ENCODE assay signal across 8 cellular contexts in genomic region chr7:107563761-107564552, GRCh38. TPM values are rescaled to one million over a fixed set of nuclear protein-coding genes. Genes with fewer than 3 reads are reported as not detected.
A peak's percentile ranks its signal among the peaks of the same experiment; 100 is the strongest.
DNase-seq lines count a peak whose midpoint lies in the region; ATAC-seq and TF ChIP-seq lines count a peak whose summit lies in the region.

Gene COG5, minus strand, starts transcription at chr7:107563920. Its CDS starts 24 bp downstream, at chr7:107563896.
Gene DUS4L, plus strand, starts transcription at chr7:107563971. Its CDS starts 3,100 bp downstream, at chr7:107567071.

- peak; percentile 95 for ATAC-seq in GM19467 (IDR thresholded peaks at IDR 0.05; ENCODE audit: unreplicated experiment)

- H3K27me3 ChIP-seq in HL-60 (ENCODE audit: insufficient read depth, poor library complexity, severe bottlenecking) (no peaks in the 10 kb centered on the region), NT2/D1 (ENCODE audit: insufficient read depth, insufficient read length) (no peaks in the 10 kb centered on the region)

- no peaks in the 10 kb centered on the region for H3K9me3 ChIP-seq in NT2/D1 (ENCODE audit: insufficient read depth, low read length)

- H3K4me3 ChIP-seq in HL-60 (replicated peaks; ENCODE audit: insufficient read depth, low read length) = peak within 1 kb of the TSS; percentile 94
- peak within 1 kb of the TSS; percentile 86 for H3K4me3 ChIP-seq in NT2/D1 (ENCODE audit: insufficient read length, low read depth)

- TF ChIP-seq CTCF in HL-60 (IDR thresholded peaks at IDR 0.05; ENCODE audit: insufficient read depth, low read length) = no peak

- peak within 1 kb of the TSS; percentile 92 for H3K27ac ChIP-seq in HL-60 (replicated peaks)

- peak; percentile 71 for DNase-seq in COR-L47 (lab: John Stamatoyannopoulos, UW)
- peak in 1 of 2 experiments; percentile 72 for DNase-seq in HL-60 (ENCODE audit: low read depth in 1 of 2, low spot score in 1 of 2)
- peak; percentile 75 for DNase-seq in NT2/D1 (ENCODE audit: low read depth, low spot score)
- DNase-seq in activated CD8-positive, alpha-beta memory T cell treated with anti-CD3 and anti-CD28 coated beads, Interleukin-2, amount 50 U/mL, for 4 hours = peak; percentile 86
- DNase-seq in midbrain (lab: John Stamatoyannopoulos, UW) = peak; percentile 81
- DNase-seq in stimulated activated CD8-positive, alpha-beta memory T cell treated with anti-CD3 and anti-CD28 coated beads, Interleukin-2, amount 100 ng/mL, for 1 hour (ENCODE audit: low read depth in 2 of 2) = peak; percentile 68 to 69

- peaks cover 18% of the 10 kb centered on the region for H3K36me3 ChIP-seq in NT2/D1 (ENCODE audit: insufficient read depth, insufficient read length, low read length)

- in situ Hi-C loops in endometrial microvascular endothelial cells (cut with HindIII; ENCODE audit: inconsistent ontology term, low pct_unique_long_range_greater_than_20kb, low sequenced_read_pairs) = no loop called here

- peak within 1 kb of the TSS; percentile 90 for H3K9ac ChIP-seq in NT2/D1 (ENCODE audit: insufficient read length, low read depth)

- H3K4me1 ChIP-seq in NT2/D1 (ENCODE audit: insufficient read depth, insufficient read length) = no peaks in the 10 kb centered on the region

RNA-seq across cellular contexts. Expression of gene COG5, which starts in this region (rescaled TPM):
- total RNA-seq in endometrial microvascular endothelial cells (ENCODE audit: inconsistent ontology term) = 36.4 TPM

RNA-seq across cellular contexts. Expression of gene DUS4L, which starts in this region (rescaled TPM):
- total RNA-seq in endometrial microvascular endothelial cells (ENCODE audit: inconsistent ontology term) = 17.6 TPM
